1 cellular context compared by ENCODE assay signal in genomic region chr5:85395526-85395925, GRCh38.
TF ChIP-seq lines count a peak whose summit lies in the region.

No MANE protein-coding gene starts in this region.

TF ChIP-seq in liver, 16 proteins besides CTCF, POLR2A, EP300 and RAD21 (continued from another document):
- TF ChIP-seq ZBTB33 (IDR thresholded peaks at IDR 0.05) (peak; percentile 76), HNF4A (conservative IDR thresholded peaks at IDR 0.05) (peak; percentile 96 to 98), TAF1 (conservative IDR thresholded peaks at IDR 0.05) (no peak), RXRA (IDR thresholded peaks at IDR 0.05) (peak; percentile 17 to 63), SP1 (IDR thresholded peaks at IDR 0.05) (peak; percentile 96), NR2F2 (IDR thresholded peaks at IDR 0.05) (no peak), MAX (IDR thresholded peaks at IDR 0.05) (peak; percentile 32)
TF ChIP-seq in liver: peak in this region for 12.
